Comparison of ENCODE assay signal across 18 cellular contexts in genomic region chr7:105519353-105519752, GRCh38. TPM values are rescaled to one million over a fixed set of nuclear protein-coding genes. Genes with fewer than 3 reads are reported as not detected.
A peak's percentile ranks its signal among the peaks of the same experiment; 100 is the strongest.
DNase-seq lines count a peak whose midpoint lies in the region; TF ChIP-seq lines count a peak whose summit lies in the region.
"Had no signal": no experiment of that assay in that cellular context is flagged by ENCODE, and none has a peak within 500 bp of the region (broad histone marks: within the 10 kb centered on the region; RNA-seq: fewer than 3 reads in every experiment).

No MANE protein-coding gene starts in this region.

- H3K27ac ChIP-seq in breast epithelium (no peak overlapping the region), SK-N-SH (ENCODE audit: low read depth in 2 of 2, low read length in 1 of 2) (no peak overlapping the region)
- H3K27ac ChIP-seq: tibial nerve had no signal

- CTCF ChIA-PET in MCF 10A (lab: Yijun Ruan, JAX) (interaction anchor here (0.8 to 3.7 kb wide), 4 partner anchors 10 to 14 kb away, joined by 3 to 20 read pairs (median 4); partner anchors contain the start of gene RINT1), SK-N-SH (lab: Yijun Ruan, JAX) (interaction anchor here (0.5 to 3.3 kb wide), 7 partner anchors 13 to 120 kb away, joined by 3 to 13 read pairs (median 3); partner anchors contain the start of gene RINT1)

- H3K4me3 ChIP-seq in breast epithelium: no peak overlapping the region
- H3K4me3 ChIP-seq in SK-N-SH (ENCODE audit: low read depth in 2 of 2, low read length in 1 of 2): no peak overlapping the region
- H3K4me3 ChIP-seq: tibial nerve had no signal

- no peaks in the 10 kb centered on the region for H3K27me3 Mint-ChIP-seq in MCF 10A (ENCODE audit: insufficient read depth, unreplicated experiment)
- H3K27me3 Mint-ChIP-seq in glutamatergic neuron (ENCODE audit: unreplicated experiment): peaks cover 3% of the 10 kb centered on the region
- H3K27me3 Mint-ChIP-seq: naive B cell had no signal

- no peak for TF ChIP-seq RAD21 in SK-N-SH (IDR thresholded peaks at IDR 0.05; ENCODE audit: low read length)

- 0 out of 2 replicates have a peak, but pooled peaks cover 3% of the 10 kb centered on the region for H4K20me1 ChIP-seq in SK-N-SH (ENCODE audit: insufficient read depth)

- H3K9me2 ChIP-seq in SK-N-SH: no peaks in the 10 kb centered on the region

- WGBS in SK-N-SH (ENCODE audit: low lambda C conversion rate): 93% methylated on average over 6 of the region's 6 CpGs

- BruUV-seq in MCF 10A (replicated peaks; lab: Mats Ljungman, UMichigan): TSS peak; percentile 22

- no peak for TF ChIP-seq CTCF in MCF 10A (IDR thresholded peaks at IDR 0.05; ENCODE audit: unreplicated experiment)
- no peak for TF ChIP-seq CTCF in breast epithelium (IDR thresholded peaks at IDR 0.05)
- no peak for TF ChIP-seq CTCF in glutamatergic neuron (IDR thresholded peaks at IDR 0.05; ENCODE audit: partially characterized antibody, unreplicated experiment)
- TF ChIP-seq CTCF in SK-N-SH (IDR thresholded peaks at IDR 0.05): no peak

- H3K27ac Mint-ChIP-seq in MCF 10A (ENCODE audit: low read depth, unreplicated experiment) (peak overlapping the region; percentile 66), glutamatergic neuron (ENCODE audit: unreplicated experiment) (no peak overlapping the region)

- H3K4me3 Mint-ChIP-seq in MCF 10A (ENCODE audit: unreplicated experiment): peak overlapping the region; percentile 46
- peak overlapping the region; percentile 22 for H3K4me3 Mint-ChIP-seq in glutamatergic neuron (ENCODE audit: unreplicated experiment)

- H3K9me3 ChIP-seq in breast epithelium (no peaks in the 10 kb centered on the region), SK-N-SH (no peaks in the 10 kb centered on the region)
- H3K9me3 ChIP-seq: tibial nerve had no signal

- H3K36me3 Mint-ChIP-seq in MCF 10A (ENCODE audit: insufficient read depth, unreplicated experiment): peaks cover 29% of the 10 kb centered on the region
- H3K36me3 Mint-ChIP-seq in glutamatergic neuron (ENCODE audit: unreplicated experiment): no peaks in the 10 kb centered on the region
- H3K36me3 Mint-ChIP-seq: naive B cell had no signal

- H3K4me1 ChIP-seq in breast epithelium: no peaks in the 10 kb centered on the region
- peaks cover 3 to 6% of the 10 kb centered on the region in 2 experiments; a peak in 2 of 4 replicates for H3K4me1 ChIP-seq in SK-N-SH (ENCODE audit: control insufficient read depth in 1 of 2, insufficient read depth in 2 of 2, low read depth in 1 of 2, low read length in 1 of 2)

- H3K27me3 ChIP-seq in breast epithelium (no peaks in the 10 kb centered on the region), SK-N-SH (ENCODE audit: insufficient read depth) (no peaks in the 10 kb centered on the region)
- H3K27me3 ChIP-seq: tibial nerve had no signal

- no peaks in the 10 kb centered on the region for H3K36me3 ChIP-seq in breast epithelium
- peaks cover 0 to 13% of the 10 kb centered on the region in 2 experiments for H3K36me3 ChIP-seq in SK-N-SH (replicated peaks in 1 of 2; ENCODE audit: control insufficient read depth in 1 of 2, insufficient read depth in 2 of 2, low read length in 1 of 2)
- H3K36me3 ChIP-seq: tibial nerve had no signal

- H3K4me1 Mint-ChIP-seq in MCF 10A (ENCODE audit: insufficient read depth, unreplicated experiment) (peaks cover 6% of the 10 kb centered on the region), glutamatergic neuron (ENCODE audit: low read depth, unreplicated experiment) (peaks cover 1% of the 10 kb centered on the region)

- TF ChIP-seq EP300 in SK-N-SH (IDR thresholded peaks at IDR 0.05; ENCODE audit: borderline replicate concordance in 1 of 2, low read depth in 1 of 2, low read length in 1 of 2): no peak

- no peak for TF ChIP-seq POLR2A in breast epithelium (IDR thresholded peaks at IDR 0.05)

- no peak overlapping the region for H2AFZ ChIP-seq in SK-N-SH (ENCODE audit: low read depth)

- POLR2A ChIA-PET in MCF 10A (lab: Yijun Ruan, JAX) (interaction anchor here (0.6 to 0.9 kb wide), 3 partner anchors 11 to 16 kb away, joined by 3 read pairs; no protein-coding TSS in a partner anchor), SK-N-SH (lab: Yijun Ruan, JAX) (no interaction called here)

- H3F3A ChIP-seq in SK-N-SH (replicated peaks; ENCODE audit: insufficient read depth): peaks cover 28% of the 10 kb centered on the region

- H3K79me2 ChIP-seq in SK-N-SH (ENCODE audit: insufficient read depth): peaks cover 71% of the 10 kb centered on the region

- DNase-seq in MCF 10A (ENCODE audit: unreplicated experiment) (no peak), breast epithelium (ENCODE audit: low spot score in 2 of 2) (no peak), NCI-H69 (lab: John Stamatoyannopoulos, UW) (peak; percentile 12), glutamatergic neuron (no peak), inferior parietal cortex (ENCODE audit: extremely low spot score) (no peak), HK-2 (ENCODE audit: unreplicated experiment) (no peak), SK-N-SH (no peak), HuH-7 (ENCODE audit: low spot score) (no peak)
- DNase-seq: activated CD4-positive, alpha-beta T cell treated with anti-CD3 and anti-CD28 coated beads, Interleukin-2, amount 50 U/mL, for 48 hours; central memory CD4-positive, alpha-beta T cell; DMS 273 treated with DMSO at 0.1 percent for 48 hours; effector memory CD4-positive, alpha-beta T cell; naive B cell; retina; stimulated activated CD4-positive, alpha-beta T cell treated with anti-CD3 and anti-CD28 coated beads, Interleukin-1b, Interleukin-23, amount 100 ng/mL, for 48 hours; stimulated activated CD8-positive, alpha-beta memory T cell treated with anti-CD3 and anti-CD28 coated beads, Interleukin-4, amount 100 ng/mL, for 48 hours; T1000 had no signal

- intact Hi-C loops in MCF 10A (cut with micrococcal nuclease) (no loop called here), breast epithelium (cut with DNase I; ENCODE audit: low total_unique reads) (no loop called here)

- H3K9me3 Mint-ChIP-seq in MCF 10A (ENCODE audit: unreplicated experiment): no peaks in the 10 kb centered on the region
- peaks cover 3% of the 10 kb centered on the region for H3K9me3 Mint-ChIP-seq in glutamatergic neuron (ENCODE audit: unreplicated experiment)
- H3K9me3 Mint-ChIP-seq: naive B cell had no signal

- H3K4me2 ChIP-seq in SK-N-SH: no peak overlapping the region

- H3K9ac ChIP-seq in SK-N-SH: no peak overlapping the region

TF ChIP-seq in SK-N-SH, 30 proteins besides CTCF, POLR2A, EP300 and RAD21:
- no peak for TF ChIP-seq RCOR1 (IDR thresholded peaks at IDR 0.05; ENCODE audit: low read length)
- TF ChIP-seq TEAD4 (IDR thresholded peaks at IDR 0.05; ENCODE audit: borderline replicate concordance, insufficient read depth): no peak
- no peak for TF ChIP-seq RFX5 (IDR thresholded peaks at IDR 0.05; ENCODE audit: low read length)
- no peak for TF ChIP-seq JUND (IDR thresholded peaks at IDR 0.05)
- TF ChIP-seq NRF1 (IDR thresholded peaks at IDR 0.05; ENCODE audit: low read depth, low read length): no peak
- TF ChIP-seq FOSL2 (IDR thresholded peaks at IDR 0.05; ENCODE audit: borderline replicate concordance, low read depth): no peak
- TF ChIP-seq IRF3 (IDR thresholded peaks at IDR 0.05; ENCODE audit: low read depth, low read length): no peak
- no peak for TF ChIP-seq MEF2A (IDR thresholded peaks at IDR 0.05; ENCODE audit: borderline replicate concordance, low read depth)
- TF ChIP-seq CHD2 (IDR thresholded peaks at IDR 0.05; ENCODE audit: low read length, partially characterized antibody): no peak
- TF ChIP-seq NFIC (IDR thresholded peaks at IDR 0.05; ENCODE audit: borderline replicate concordance): no peak
- no peak for TF ChIP-seq MAX (IDR thresholded peaks at IDR 0.05; ENCODE audit: low read depth)
- no peak for TF ChIP-seq FOXM1 (IDR thresholded peaks at IDR 0.05; ENCODE audit: low read depth)
- TF ChIP-seq GABPA (IDR thresholded peaks at IDR 0.05; ENCODE audit: low read depth): no peak
- no peak for TF ChIP-seq USF1 (IDR thresholded peaks at IDR 0.05; ENCODE audit: borderline replicate concordance, low read depth)

RNA-seq across cellular contexts. Expression of gene PUS7, which starts 2.7 kb away (rescaled TPM):
- 24.3 and 29.7 TPM in 2 replicates for total RNA-seq in MCF 10A (2022)
- 10 to 100 TPM; 18.9 to 23.6 (median 19.5) TPM for total RNA-seq in breast epithelium
- total RNA-seq in glutamatergic neuron (ENCODE audit: unreplicated experiment): 20.0 TPM
- polyA plus RNA-seq in SK-N-SH (2012; rRNA removed): 18.8 and 22.6 TPM in 2 replicates
- 23.2 and 24.3 TPM in 2 replicates for polyA plus RNA-seq in SK-N-SH (2012; cell fraction: cytosol; rRNA removed)
- polyA plus RNA-seq in SK-N-SH (2012; cell fraction: nucleus; rRNA removed): 30.1 and 38.2 TPM in 2 replicates

RNA-seq across cellular contexts. Expression of gene RINT1, which starts 12.6 kb away (rescaled TPM):
- total RNA-seq in MCF 10A (2022): 26.9 and 29.2 TPM in 2 replicates
- total RNA-seq in breast epithelium: 10 to 100 TPM; 15.7 to 19.9 (median 17.7) TPM
- total RNA-seq in glutamatergic neuron (ENCODE audit: unreplicated experiment): 23.4 TPM
- 13.1 and 19.1 TPM in 2 replicates for polyA plus RNA-seq in SK-N-SH (2012; rRNA removed)
- polyA plus RNA-seq in SK-N-SH (2012; cell fraction: cytosol; rRNA removed): 17.7 and 17.8 TPM in 2 replicates
- 21.9 and 42.7 TPM in 2 replicates for polyA plus RNA-seq in SK-N-SH (2012; cell fraction: nucleus; rRNA removed)
